22 cellular contexts compared by ENCODE assay signal in genomic region chr20:2922957-2923356, GRCh38.
"Had no signal": no experiment of that assay in that cellular context is flagged by ENCODE, and none has a peak within 500 bp of the region (broad histone marks: within the 10 kb centered on the region; RNA-seq: fewer than 3 reads in every experiment).

No MANE protein-coding gene starts in this region.

- H3K27ac Mint-ChIP-seq: activated CD4-positive, alpha-beta memory T cell treated with anti-CD3 and anti-CD28 coated beads for 36 hours; activated naive CD8-positive, alpha-beta T cell treated with anti-CD3 and anti-CD28 coated beads for 36 hours; naive thymus-derived CD4-positive, alpha-beta T cell had no signal

- H3K9me3 Mint-ChIP-seq: activated CD4-positive, alpha-beta memory T cell treated with anti-CD3 and anti-CD28 coated beads for 36 hours; activated naive CD8-positive, alpha-beta T cell treated with anti-CD3 and anti-CD28 coated beads for 36 hours; naive thymus-derived CD4-positive, alpha-beta T cell had no signal

- H3K27ac ChIP-seq: dorsolateral prefrontal cortex, gastrocnemius medialis, ovary, psoas muscle, stomach, testis had no signal

- H3K4me3 ChIP-seq: dorsolateral prefrontal cortex, gastrocnemius medialis, ovary, psoas muscle, smooth muscle cell, stomach, testis had no signal

- H3K27me3 ChIP-seq: dorsolateral prefrontal cortex, gastrocnemius medialis, ovary, stomach, testis had no signal

- H3K4me1 ChIP-seq: testis had no signal

- H3K4me3 Mint-ChIP-seq: activated CD4-positive, alpha-beta memory T cell treated with anti-CD3 and anti-CD28 coated beads for 36 hours; activated naive CD8-positive, alpha-beta T cell treated with anti-CD3 and anti-CD28 coated beads for 36 hours; naive thymus-derived CD4-positive, alpha-beta T cell had no signal

- H3K9me3 ChIP-seq: gastrocnemius medialis, ovary, psoas muscle, stomach, testis had no signal

- H3K4me2 ChIP-seq: smooth muscle cell had no signal

- DNase-seq: activated CD4-positive, alpha-beta memory T cell treated with anti-CD3 and anti-CD28 coated beads for 36 hours; activated CD4-positive, alpha-beta T cell treated with anti-CD3 and anti-CD28 coated beads for 4 hours; activated naive CD4-positive, alpha-beta T cell; activated naive CD8-positive, alpha-beta T cell treated with anti-CD3 and anti-CD28 coated beads for 36 hours; activated T-cell treated with anti-CD3 and anti-CD28 coated beads for 4 hours; amniotic stem cell; caudate nucleus; dorsolateral prefrontal cortex; erythroblast; gastrocnemius medialis; head of caudate nucleus; left ventricle myocardium superior; mesenchymal stem cell; naive thymus-derived CD4-positive, alpha-beta T cell; ovary; psoas muscle; stimulated activated CD4-positive, alpha-beta T cell treated with anti-CD3 and anti-CD28 coated beads, Interleukin-4, amount 100 ng/mL, for 1 hour; stomach; SW 1271; testis had no signal

- H3K27me3 Mint-ChIP-seq: activated CD4-positive, alpha-beta memory T cell treated with anti-CD3 and anti-CD28 coated beads for 36 hours; activated naive CD8-positive, alpha-beta T cell treated with anti-CD3 and anti-CD28 coated beads for 36 hours; naive thymus-derived CD4-positive, alpha-beta T cell had no signal

- ATAC-seq: gastrocnemius medialis; left ventricle myocardium superior; naive thymus-derived CD4-positive, alpha-beta T cell; psoas muscle; sciatic nerve had no signal

- H3K36me3 ChIP-seq: ovary had no signal
